Comparison of ENCODE assay signal across 2 cellular contexts in genomic region chr3:125079675-125080045, GRCh38.
A peak's percentile ranks its signal among the peaks of the same experiment; 100 is the strongest.
TF ChIP-seq lines count a peak whose summit lies in the region.

No MANE protein-coding gene starts in this region.

TF ChIP-seq in A549, 52 proteins besides CTCF, POLR2A, EP300 and RAD21:
- TF ChIP-seq FOSL2 (IDR thresholded peaks at IDR 0.05) (no peak), FOSL2 (CRISPR knock-in tag; IDR thresholded peaks at IDR 0.05) (peak; percentile 18; the same call in 1 of the 2 replicates), GATA3 (IDR thresholded peaks at IDR 0.05; ENCODE audit: borderline replicate concordance) (peak; percentile 74), MYC (IDR thresholded peaks at IDR 0.05; ENCODE audit: borderline replicate concordance, low read length) (no peak)
- TF ChIP-seq, protein P1, sequence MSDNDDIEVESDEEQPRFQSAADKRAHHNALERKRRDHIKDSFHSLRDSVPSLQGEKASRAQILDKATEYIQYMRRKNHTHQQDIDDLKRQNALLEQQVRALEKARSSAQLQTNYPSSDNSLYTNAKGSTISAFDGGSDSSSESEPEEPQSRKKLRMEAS (IDR thresholded peaks at IDR 0.05) = no peak

TF ChIP-seq in SK-N-SH, 30 proteins besides CTCF, POLR2A, EP300 and RAD21:
- TF ChIP-seq RXRA (IDR thresholded peaks at IDR 0.05; ENCODE audit: borderline replicate concordance, low read depth) = no peak
- TF ChIP-seq FOSL2 (IDR thresholded peaks at IDR 0.05; ENCODE audit: borderline replicate concordance, low read depth) = peak; percentile 41
- TF ChIP-seq POLR2AphosphoS5 (IDR thresholded peaks at IDR 0.05; ENCODE audit: low read depth, low read length) = no peak
- TF ChIP-seq TCF12 (IDR thresholded peaks at IDR 0.05) = peak; percentile 38
- no peak for TF ChIP-seq EZH2phosphoT487 (IDR thresholded peaks at IDR 0.05; ENCODE audit: borderline replicate concordance, low read depth)
- TF ChIP-seq JUND (IDR thresholded peaks at IDR 0.05) = peak; percentile 44; the same call in 1 of the 2 replicates
- TF ChIP-seq, protein P2, sequence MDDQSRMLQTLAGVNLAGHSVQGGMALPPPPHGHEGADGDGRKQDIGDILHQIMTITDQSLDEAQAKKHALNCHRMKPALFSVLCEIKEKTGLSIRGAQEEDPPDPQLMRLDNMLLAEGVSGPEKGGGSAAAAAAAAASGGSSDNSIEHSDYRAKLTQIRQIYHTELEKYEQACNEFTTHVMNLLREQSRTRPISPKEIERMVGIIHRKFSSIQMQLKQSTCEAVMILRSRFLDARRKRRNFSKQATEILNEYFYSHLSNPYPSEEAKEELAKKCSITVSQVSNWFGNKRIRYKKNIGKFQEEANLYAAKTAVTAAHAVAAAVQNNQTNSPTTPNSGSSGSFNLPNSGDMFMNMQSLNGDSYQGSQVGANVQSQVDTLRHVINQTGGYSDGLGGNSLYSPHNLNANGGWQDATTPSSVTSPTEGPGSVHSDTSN (IDR thresholded peaks at IDR 0.05) = peak; percentile 26; the same call in 1 of the 2 replicates
